11 cellular contexts compared by ENCODE assay signal in genomic region chr15:99909914-99910313, GRCh38.
DNase-seq lines count a peak whose midpoint lies in the region; ATAC-seq and TF ChIP-seq lines count a peak whose summit lies in the region.
"Had no signal": no experiment of that assay in that cellular context is flagged by ENCODE, and none has a peak within 500 bp of the region (broad histone marks: within the 10 kb centered on the region; RNA-seq: fewer than 3 reads in every experiment).

No MANE protein-coding gene starts in this region.

- no peaks in the 10 kb centered on the region for H3K27me3 ChIP-seq in cardiac muscle cell

- ATAC-seq in GM18858 (IDR thresholded peaks at IDR 0.05; ENCODE audit: unreplicated experiment), result no peak
- ATAC-seq: psoas muscle had no signal

- DNase-seq in AML-193 (lab: John Stamatoyannopoulos, UW) (peak; percentile 3 to 6), GM20000 (ENCODE audit: low spot score) (peak; percentile 33), RPMI7951 (ENCODE audit: low read depth) (peak; percentile 8), cardiac muscle cell (ENCODE audit: low read depth in 1 of 2, low spot score in 1 of 2) (peak; percentile 15 to 75), T1000 (lab: John Stamatoyannopoulos, UW) (no peak), ecto neural progenitor cell (ENCODE audit: low spot score) (no peak)
- no peak for DNase-seq in stimulated activated CD8-positive, alpha-beta memory T cell treated with anti-CD3 and anti-CD28 coated beads, Interleukin-4, amount 100 ng/mL, for 48 hours
- DNase-seq: amniotic stem cell, NCI-H1048, psoas muscle had no signal

- H3K36me3 ChIP-seq in cardiac muscle cell, result no peaks in the 10 kb centered on the region

- H3K9me3 ChIP-seq in cardiac muscle cell (ENCODE audit: low read depth), result no peaks in the 10 kb centered on the region
- H3K9me3 ChIP-seq: psoas muscle had no signal

- no peaks in the 10 kb centered on the region for H3K4me1 ChIP-seq in cardiac muscle cell (ENCODE audit: low read depth)
- H3K4me1 ChIP-seq: psoas muscle had no signal

- no peak overlapping the region for H3K27ac ChIP-seq in cardiac muscle cell
- H3K27ac ChIP-seq: psoas muscle had no signal

- no peak overlapping the region for H3K4me3 ChIP-seq in cardiac muscle cell
- H3K4me3 ChIP-seq: psoas muscle had no signal

- peak; percentile 18 for TF ChIP-seq CTCF in GM20000 (IDR thresholded peaks at IDR 0.05; ENCODE audit: extremely low read depth, missing control alignments)
- peak; percentile 27 for TF ChIP-seq CTCF in cardiac muscle cell (IDR thresholded peaks at IDR 0.05; ENCODE audit: low read depth, low read length)

Comparison
In these comparisons a context has a peak if more than half of its experiments do, and no peak if none do; other contexts are left out.
1. DNase-seq: peak in AML-193 (2 of 2), GM20000 (single experiment), RPMI7951 (single experiment) and cardiac muscle cell (2 of 2); none in T1000 (single experiment), ecto neural progenitor cell (single experiment) and stimulated activated CD8-positive, alpha-beta memory T cell treated with anti-CD3 and anti-CD28 coated beads, Interleukin-4, amount 100 ng/mL, for 48 hours (single experiment).